Comparison of ENCODE assay signal across 1 cellular context in the genomic region with DNA sequence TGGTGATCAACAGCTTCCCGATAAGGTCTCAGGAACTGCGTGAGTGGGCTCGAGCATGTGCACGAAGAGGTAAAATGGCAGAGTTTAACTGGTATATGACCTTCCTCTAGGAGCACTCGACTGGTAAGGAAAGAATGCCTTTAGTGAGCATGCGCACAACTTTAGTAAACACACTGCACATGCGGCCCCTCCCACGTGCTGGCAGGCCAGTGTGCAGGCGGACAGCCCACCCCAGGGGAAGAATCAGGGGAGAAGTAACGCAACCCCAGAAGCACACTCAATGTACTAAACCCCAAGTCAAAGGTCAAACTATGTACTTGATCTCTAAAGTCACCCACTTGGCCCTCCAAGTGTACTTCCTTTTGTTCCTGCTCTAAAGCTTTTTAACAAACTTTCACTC.
TF ChIP-seq lines count a peak whose summit lies in the region.

No MANE protein-coding gene starts in this region.

TF ChIP-seq in GM23338, 12 proteins besides CTCF, POLR2A, EP300 and RAD21 (continued from another document):
- TF ChIP-seq ZNF114 (CRISPR knock-in tag; IDR thresholded peaks at IDR 0.05) (no peak), ZNF331 (CRISPR knock-in tag; IDR thresholded peaks at IDR 0.05; ENCODE audit: low read depth) (no peak), NANOG (IDR thresholded peaks at IDR 0.05; ENCODE audit: borderline replicate concordance) (no peak)
- TF ChIP-seq, protein P1, sequence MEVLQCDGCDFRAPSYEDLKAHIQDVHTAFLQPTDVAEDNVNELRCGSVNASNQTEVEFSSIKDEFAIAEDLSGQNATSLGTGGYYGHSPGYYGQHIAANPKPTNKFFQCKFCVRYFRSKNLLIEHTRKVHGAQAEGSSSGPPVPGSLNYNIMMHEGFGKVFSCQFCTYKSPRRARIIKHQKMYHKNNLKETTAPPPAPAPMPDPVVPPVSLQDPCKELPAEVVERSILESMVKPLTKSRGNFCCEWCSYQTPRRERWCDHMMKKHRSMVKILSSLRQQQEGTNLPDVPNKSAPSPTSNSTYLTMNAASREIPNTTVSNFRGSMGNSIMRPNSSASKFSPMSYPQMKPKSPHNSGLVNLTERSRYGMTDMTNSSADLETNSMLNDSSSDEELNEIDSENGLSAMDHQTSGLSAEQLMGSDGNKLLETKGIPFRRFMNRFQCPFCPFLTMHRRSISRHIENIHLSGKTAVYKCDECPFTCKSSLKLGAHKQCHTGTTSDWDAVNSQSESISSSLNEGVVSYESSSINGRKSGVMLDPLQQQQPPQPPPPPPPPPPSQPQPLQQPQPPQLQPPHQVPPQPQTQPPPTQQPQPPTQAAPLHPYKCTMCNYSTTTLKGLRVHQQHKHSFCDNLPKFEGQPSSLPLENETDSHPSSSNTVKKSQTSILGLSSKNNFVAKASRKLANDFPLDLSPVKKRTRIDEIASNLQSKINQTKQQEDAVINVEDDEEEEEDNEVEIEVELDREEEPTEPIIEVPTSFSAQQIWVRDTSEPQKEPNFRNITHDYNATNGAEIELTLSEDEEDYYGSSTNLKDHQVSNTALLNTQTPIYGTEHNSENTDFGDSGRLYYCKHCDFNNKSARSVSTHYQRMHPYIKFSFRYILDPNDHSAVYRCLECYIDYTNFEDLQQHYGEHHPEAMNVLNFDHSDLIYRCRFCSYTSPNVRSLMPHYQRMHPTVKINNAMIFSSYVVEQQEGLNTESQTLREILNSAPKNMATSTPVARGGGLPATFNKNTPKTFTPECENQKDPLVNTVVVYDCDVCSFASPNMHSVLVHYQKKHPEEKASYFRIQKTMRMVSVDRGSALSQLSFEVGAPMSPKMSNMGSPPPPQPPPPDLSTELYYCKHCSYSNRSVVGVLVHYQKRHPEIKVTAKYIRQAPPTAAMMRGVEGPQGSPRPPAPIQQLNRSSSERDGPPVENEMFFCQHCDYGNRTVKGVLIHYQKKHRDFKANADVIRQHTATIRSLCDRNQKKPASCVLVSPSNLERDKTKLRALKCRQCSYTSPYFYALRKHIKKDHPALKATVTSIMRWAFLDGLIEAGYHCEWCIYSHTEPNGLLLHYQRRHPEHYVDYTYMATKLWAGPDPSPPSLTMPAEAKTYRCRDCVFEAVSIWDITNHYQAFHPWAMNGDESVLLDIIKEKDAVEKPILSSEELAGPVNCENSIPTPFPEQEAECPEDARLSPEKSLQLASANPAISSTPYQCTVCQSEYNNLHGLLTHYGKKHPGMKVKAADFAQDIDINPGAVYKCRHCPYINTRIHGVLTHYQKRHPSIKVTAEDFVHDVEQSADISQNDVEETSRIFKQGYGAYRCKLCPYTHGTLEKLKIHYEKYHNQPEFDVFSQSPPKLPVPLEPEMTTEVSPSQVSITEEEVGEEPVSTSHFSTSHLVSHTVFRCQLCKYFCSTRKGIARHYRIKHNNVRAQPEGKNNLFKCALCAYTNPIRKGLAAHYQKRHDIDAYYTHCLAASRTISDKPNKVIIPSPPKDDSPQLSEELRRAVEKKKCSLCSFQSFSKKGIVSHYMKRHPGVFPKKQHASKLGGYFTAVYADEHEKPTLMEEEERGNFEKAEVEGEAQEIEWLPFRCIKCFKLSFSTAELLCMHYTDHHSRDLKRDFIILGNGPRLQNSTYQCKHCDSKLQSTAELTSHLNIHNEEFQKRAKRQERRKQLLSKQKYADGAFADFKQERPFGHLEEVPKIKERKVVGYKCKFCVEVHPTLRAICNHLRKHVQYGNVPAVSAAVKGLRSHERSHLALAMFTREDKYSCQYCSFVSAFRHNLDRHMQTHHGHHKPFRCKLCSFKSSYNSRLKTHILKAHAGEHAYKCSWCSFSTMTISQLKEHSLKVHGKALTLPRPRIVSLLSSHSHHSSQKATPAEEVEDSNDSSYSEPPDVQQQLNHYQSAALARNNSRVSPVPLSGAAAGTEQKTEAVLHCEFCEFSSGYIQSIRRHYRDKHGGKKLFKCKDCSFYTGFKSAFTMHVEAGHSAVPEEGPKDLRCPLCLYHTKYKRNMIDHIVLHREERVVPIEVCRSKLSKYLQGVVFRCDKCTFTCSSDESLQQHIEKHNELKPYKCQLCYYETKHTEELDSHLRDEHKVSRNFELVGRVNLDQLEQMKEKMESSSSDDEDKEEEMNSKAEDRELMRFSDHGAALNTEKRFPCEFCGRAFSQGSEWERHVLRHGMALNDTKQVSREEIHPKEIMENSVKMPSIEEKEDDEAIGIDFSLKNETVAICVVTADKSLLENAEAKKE (CRISPR knock-in tag; IDR thresholded peaks at IDR 0.05): no peak
